In genomic region chr5:178931846-178932760, GRCh38 we compare ENCODE assay signal across 1 cellular context.
TF ChIP-seq lines count a peak whose summit lies in the region.

No MANE protein-coding gene starts in this region.

TF ChIP-seq in HepG2, 621 proteins besides CTCF, POLR2A, EP300 and RAD21:
- no peak for TF ChIP-seq ZNF10 (CRISPR knock-in tag; IDR thresholded peaks at IDR 0.05; ENCODE audit: borderline replicate concordance, low read depth)
- TF ChIP-seq ZNF274 (CRISPR knock-in tag; IDR thresholded peaks at IDR 0.05), result peak; percentile 74; the same call in 1 of the 2 replicates
